Comparison of ENCODE assay signal across 13 cellular contexts in the genomic region with DNA sequence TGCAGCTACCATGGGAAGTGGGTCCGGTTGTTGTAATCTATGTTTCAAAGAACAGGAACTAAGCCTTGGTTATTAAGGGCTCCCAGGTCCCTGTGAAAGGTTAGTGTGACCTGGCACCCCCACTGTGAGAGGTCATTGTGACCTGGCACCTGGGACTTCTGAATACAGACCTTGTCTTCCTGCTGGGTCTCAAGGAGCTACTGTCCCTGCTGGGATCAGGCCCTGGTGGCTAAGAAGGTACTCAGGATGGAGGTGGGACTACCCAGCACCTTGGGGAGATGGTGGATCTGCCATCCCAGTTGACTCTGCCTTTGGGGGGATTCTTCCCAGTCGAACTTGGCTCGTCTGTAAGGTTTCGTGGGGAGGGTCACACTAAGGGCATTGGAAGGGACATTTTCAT. TPM values are rescaled to one million over a fixed set of nuclear protein-coding genes. Genes with fewer than 3 reads are reported as not detected.
DNase-seq lines count a peak whose midpoint lies in the region; ATAC-seq and TF ChIP-seq lines count a peak whose summit lies in the region.
"Had no signal": no experiment of that assay in that cellular context is flagged by ENCODE, and none has a peak within 500 bp of the region (broad histone marks: within the 10 kb centered on the region; RNA-seq: fewer than 3 reads in every experiment).

No MANE protein-coding gene starts in this region.

- no peak for ATAC-seq in activated CD8-positive, alpha-beta memory T cell treated with anti-CD3 and anti-CD28 coated beads, Interleukin-2, amount 10 ng/mL, durations not matched to agents 7 days and 5 days
- ATAC-seq in GM19035 (IDR thresholded peaks at IDR 0.05; ENCODE audit: unreplicated experiment) (no peak), GM21528 (IDR thresholded peaks at IDR 0.05; ENCODE audit: low FRiP score, unreplicated experiment) (no peak)

- peak; percentile 19 for DNase-seq in activated CD8-positive, alpha-beta memory T cell treated with anti-CD3 and anti-CD28 coated beads, Interleukin-2, amount 10 ng/mL, durations not matched to agents 7 days and 5 days
- DNase-seq in activated CD8-positive, alpha-beta memory T cell treated with anti-CD3 and anti-CD28 coated beads, Interleukin-2, amount 50 U/mL, for 48 hours, result no peak
- DNase-seq in colonic mucosa, result peak; percentile 17
- DNase-seq in mesenteric fat pad (ENCODE audit: low spot score), result peak; percentile 59
- DNase-seq in transverse colon, result no peak
- DNase-seq in CD14-positive monocyte (ENCODE audit: low spot score), result no peak
- DNase-seq: CD8-positive, alpha-beta memory T cell had no signal

- H3K27ac ChIP-seq in colonic mucosa (peak overlapping the region; percentile 83), transverse colon (peak overlapping the region in 3 of 4 donors; percentile 78 to 86 (median 80))
- H3K27ac ChIP-seq: 22Rv1 had no signal

- CTCF ChIA-PET in activated CD8-positive, alpha-beta memory T cell treated with anti-CD3 and anti-CD28 coated beads, Interleukin-2, amount 10 ng/mL, durations not matched to agents 7 days and 5 days (lab: Charles Lee), result no interaction called here

- H3K36me3 ChIP-seq in colonic mucosa (no peaks in the 10 kb centered on the region), transverse colon (no peaks in the 10 kb centered on the region)

- intact Hi-C loops in colonic mucosa (cut with DNase I), result loop anchor here (5.0 kb wide), 1 partner anchor 98 kb away; no protein-coding TSS in a partner anchor
- intact Hi-C loops in transverse colon (cut with DNase I; ENCODE audit: low total_unique reads), result no loop called here
- intact Hi-C loops in CD14-positive monocyte (cut with micrococcal nuclease), result no loop called here

- no peaks in the 10 kb centered on the region for H3K4me1 Mint-ChIP-seq in activated CD8-positive, alpha-beta memory T cell treated with anti-CD3 and anti-CD28 coated beads, Interleukin-2, amount 10 ng/mL, durations not matched to agents 7 days and 5 days
- no peaks in the 10 kb centered on the region for H3K4me1 Mint-ChIP-seq in CD14-positive monocyte
- H3K4me1 Mint-ChIP-seq: CD8-positive, alpha-beta memory T cell had no signal

- TF ChIP-seq CTCF in colonic mucosa (IDR thresholded peaks at IDR 0.05) (no peak), transverse colon (IDR thresholded peaks at IDR 0.05) (no peak), CD14-positive monocyte (IDR thresholded peaks at IDR 0.05) (no peak)

- no peak for TF ChIP-seq POLR2A in transverse colon (IDR thresholded peaks at IDR 0.05)

- no peak overlapping the region for H3K27ac Mint-ChIP-seq in activated CD8-positive, alpha-beta memory T cell treated with anti-CD3 and anti-CD28 coated beads, Interleukin-2, amount 10 ng/mL, durations not matched to agents 7 days and 5 days
- no peak overlapping the region for H3K27ac Mint-ChIP-seq in CD14-positive monocyte
- H3K27ac Mint-ChIP-seq: CD8-positive, alpha-beta memory T cell; GM23338; H9 had no signal

- H3K4me3 Mint-ChIP-seq in activated CD8-positive, alpha-beta memory T cell treated with anti-CD3 and anti-CD28 coated beads, Interleukin-2, amount 10 ng/mL, durations not matched to agents 7 days and 5 days, result no peak overlapping the region
- H3K4me3 Mint-ChIP-seq in CD14-positive monocyte, result no peak overlapping the region
- H3K4me3 Mint-ChIP-seq: CD8-positive, alpha-beta memory T cell; GM23338; H9 had no signal

- peaks cover 3% of the 10 kb centered on the region for H3K9me3 Mint-ChIP-seq in activated CD8-positive, alpha-beta memory T cell treated with anti-CD3 and anti-CD28 coated beads, Interleukin-2, amount 10 ng/mL, durations not matched to agents 7 days and 5 days (ENCODE audit: low read depth)
- H3K9me3 Mint-ChIP-seq in CD14-positive monocyte, result peaks cover 7 to 26% (median 22%) of the 10 kb centered on the region in 7 donors

- no peak overlapping the region for H3K4me3 ChIP-seq in colonic mucosa
- H3K4me3 ChIP-seq in transverse colon, result no peak overlapping the region
- H3K4me3 ChIP-seq: GM23338 had no signal

- H3K9ac ChIP-seq in colonic mucosa (ENCODE audit: low read depth in 2 of 2, low read length in 2 of 2), result no peak overlapping the region

- no peaks in the 10 kb centered on the region for H3K9me3 ChIP-seq in colonic mucosa
- H3K9me3 ChIP-seq in transverse colon, result peaks cover 0 to 8% of the 10 kb centered on the region in 2 donors

- no peak for TF ChIP-seq EP300 in transverse colon (IDR thresholded peaks at IDR 0.05; ENCODE audit: low read depth)

- H3K27me3 ChIP-seq in colonic mucosa, result no peaks in the 10 kb centered on the region
- H3K27me3 ChIP-seq in transverse colon, result no peaks in the 10 kb centered on the region

- peaks cover 4% of the 10 kb centered on the region for H3K4me1 ChIP-seq in colonic mucosa
- peaks cover 0 to 21% (median 12%) of the 10 kb centered on the region in 4 donors for H3K4me1 ChIP-seq in transverse colon

- peaks cover 10% of the 10 kb centered on the region for H3K27me3 Mint-ChIP-seq in activated CD8-positive, alpha-beta memory T cell treated with anti-CD3 and anti-CD28 coated beads, Interleukin-2, amount 10 ng/mL, durations not matched to agents 7 days and 5 days
- H3K27me3 Mint-ChIP-seq in CD14-positive monocyte (ENCODE audit: low read depth in 3 of 3), result peaks cover 0 to 3% (median 2%) of the 10 kb centered on the region in 3 donors

- no peaks in the 10 kb centered on the region for H3K36me3 Mint-ChIP-seq in activated CD8-positive, alpha-beta memory T cell treated with anti-CD3 and anti-CD28 coated beads, Interleukin-2, amount 10 ng/mL, durations not matched to agents 7 days and 5 days
- H3K36me3 Mint-ChIP-seq in CD14-positive monocyte, result no peaks in the 10 kb centered on the region
- H3K36me3 Mint-ChIP-seq: CD8-positive, alpha-beta memory T cell had no signal

- in situ Hi-C loops in transverse colon (cut with MboI; ENCODE audit: low pct_ligation_motif_present in 1 of 4, low pct_unique_long_range_greater_than_20kb in 1 of 4, low sequenced_read_pairs in 3 of 4), result no loop called here

- 83 to 94% methylated on average over 1 to 4 of the region's 4 CpGs for WGBS in transverse colon (ENCODE audit: low coverage in 1 of 2), 2 donors

RNA-seq across cellular contexts. Expression of gene SLCO2A1, which starts 10.3 kb away (rescaled TPM):
- not detected for total RNA-seq in activated CD8-positive, alpha-beta memory T cell treated with anti-CD3 and anti-CD28 coated beads, Interleukin-2, amount 10 ng/mL, durations not matched to agents 7 days and 5 days
- total RNA-seq in colonic mucosa (10 to 100 TPM; 26.3 to 34.8 TPM), mesenteric fat pad (40.1 TPM), transverse colon (10 to 100 TPM in 3 of 4 donors, 1 to 10 TPM in 1; 8.4 to 68.5 (median 22.7) TPM)
- under 1 TPM in 1 of 2 donors, not detected in 1; 0.12 TPM for polyA plus RNA-seq in CD14-positive monocyte
- total RNA-seq: A673; CD8-positive, alpha-beta memory T cell had no signal
- polyA plus RNA-seq: CD8-positive, alpha-beta memory T cell had no signal

Comparison
In these comparisons a context has a peak if more than half of its experiments do, and no peak if none do; other contexts are left out.
1. DNase-seq: peak in activated CD8-positive, alpha-beta memory T cell treated with anti-CD3 and anti-CD28 coated beads, Interleukin-2, amount 10 ng/mL, durations not matched to agents 7 days and 5 days (single experiment), colonic mucosa (single experiment) and mesenteric fat pad (single experiment); none in activated CD8-positive, alpha-beta memory T cell treated with anti-CD3 and anti-CD28 coated beads, Interleukin-2, amount 50 U/mL, for 48 hours (single experiment), transverse colon (single experiment) and CD14-positive monocyte (single experiment).
2. RNA of gene SLCO2A1, which starts 10.3 kb away (total RNA-seq): 40.1 TPM in mesenteric fat pad (single experiment), 26.3 to 34.8 TPM in colonic mucosa and 8.4 to 68.5 TPM in transverse colon; not detected in activated CD8-positive, alpha-beta memory T cell treated with anti-CD3 and anti-CD28 coated beads, Interleukin-2, amount 10 ng/mL, durations not matched to agents 7 days and 5 days; every median in the first group is over 4 times any median in the second.